1 cellular context compared by ENCODE assay signal in the genomic region with DNA sequence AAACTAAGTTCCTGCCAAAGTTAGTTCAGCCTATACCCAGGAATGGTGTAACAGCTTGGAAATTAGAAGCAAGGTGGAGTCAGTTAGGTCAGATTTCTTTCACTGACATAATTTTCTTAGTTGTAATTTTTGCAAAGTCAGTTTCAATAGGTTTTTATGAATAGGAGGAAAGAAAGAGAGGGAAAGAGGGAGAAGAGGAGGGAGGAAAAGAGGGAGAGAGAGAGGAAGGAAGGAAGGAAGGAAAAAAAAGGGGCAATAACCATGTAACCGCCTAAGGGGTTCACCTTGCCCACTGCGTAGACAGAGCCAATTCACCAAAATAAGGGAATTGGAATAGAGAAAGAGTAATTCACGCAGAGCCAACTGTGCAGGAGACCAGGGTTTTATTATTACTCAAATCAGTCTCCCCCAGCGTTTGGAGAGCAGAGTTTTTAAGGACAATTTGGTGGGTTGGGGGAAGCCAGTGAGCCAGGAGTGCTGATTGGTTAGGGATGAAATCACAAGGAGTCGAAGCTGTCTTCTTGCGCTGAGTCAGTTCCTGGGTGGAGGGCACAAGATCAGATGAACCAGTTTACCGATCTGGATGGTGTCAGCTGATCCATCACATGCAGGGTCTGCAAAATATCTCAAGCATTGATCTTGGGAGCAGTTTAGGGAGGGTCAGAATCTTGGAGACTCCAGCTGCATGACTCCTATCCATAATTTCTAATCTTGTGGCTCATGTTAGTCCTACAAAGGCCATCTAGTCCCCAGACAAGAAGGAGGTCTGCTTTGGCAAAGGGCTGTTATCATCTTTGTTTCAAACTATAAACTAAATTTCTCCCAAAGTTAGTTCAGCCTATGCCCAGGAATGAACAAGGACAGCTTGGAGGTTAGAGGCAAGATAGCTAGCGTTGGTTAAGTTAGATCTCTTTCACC.
TF ChIP-seq lines count a peak whose summit lies in the region.

No MANE protein-coding gene starts in this region.

TF ChIP-seq in A549, 52 proteins besides CTCF, POLR2A, EP300 and RAD21 (continued from another document):
- TF ChIP-seq FOSB (CRISPR knock-in tag; IDR thresholded peaks at IDR 0.05) (no peak), PHF8 (IDR thresholded peaks at IDR 0.05; ENCODE audit: borderline replicate concordance, low read depth) (no peak), BCL3 (IDR thresholded peaks at IDR 0.05) (no peak), HOXA7 (CRISPR knock-in tag; IDR thresholded peaks at IDR 0.05) (no peak), KDM1A (IDR thresholded peaks at IDR 0.05; ENCODE audit: low read depth) (no peak), RFX5 (IDR thresholded peaks at IDR 0.05) (no peak), JUNB (IDR thresholded peaks at IDR 0.05) (no peak)
- TF ChIP-seq, protein P1, sequence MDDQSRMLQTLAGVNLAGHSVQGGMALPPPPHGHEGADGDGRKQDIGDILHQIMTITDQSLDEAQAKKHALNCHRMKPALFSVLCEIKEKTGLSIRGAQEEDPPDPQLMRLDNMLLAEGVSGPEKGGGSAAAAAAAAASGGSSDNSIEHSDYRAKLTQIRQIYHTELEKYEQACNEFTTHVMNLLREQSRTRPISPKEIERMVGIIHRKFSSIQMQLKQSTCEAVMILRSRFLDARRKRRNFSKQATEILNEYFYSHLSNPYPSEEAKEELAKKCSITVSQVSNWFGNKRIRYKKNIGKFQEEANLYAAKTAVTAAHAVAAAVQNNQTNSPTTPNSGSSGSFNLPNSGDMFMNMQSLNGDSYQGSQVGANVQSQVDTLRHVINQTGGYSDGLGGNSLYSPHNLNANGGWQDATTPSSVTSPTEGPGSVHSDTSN (IDR thresholded peaks at IDR 0.05) = no peak
